ENCODE assay signal across 19 cellular contexts in genomic region chr15:85925649-85926237, GRCh38.
"Had no signal": no experiment of that assay in that cellular context is flagged by ENCODE, and none has a peak within 500 bp of the region (broad histone marks: within the 10 kb centered on the region; RNA-seq: fewer than 3 reads in every experiment).

No MANE protein-coding gene starts in this region.

- H3K4me1 ChIP-seq: esophagus muscularis mucosa, gastroesophageal sphincter, left lung, lower lobe of right lung, right atrium auricular region, sigmoid colon had no signal

- H3K4me2 ChIP-seq: neural progenitor cell had no signal

- H3K9ac ChIP-seq: neural progenitor cell had no signal

- H3K27me3 ChIP-seq: esophagus muscularis mucosa, left lung, neural progenitor cell, ovary, right atrium auricular region, sigmoid colon had no signal

- H3K27ac ChIP-seq: epithelial cell of prostate, esophagus muscularis mucosa, gastroesophageal sphincter, left lung, lower lobe of right lung, neural progenitor cell, ovary, right atrium auricular region, sigmoid colon, skin epidermis had no signal

- H3K4me3 ChIP-seq: esophagus muscularis mucosa, gastroesophageal sphincter, left lung, lower lobe of right lung, neural progenitor cell, ovary, right atrium auricular region, sigmoid colon, skin epidermis had no signal

- H3K36me3 ChIP-seq: esophagus muscularis mucosa, gastroesophageal sphincter, left lung, lower lobe of right lung, neural progenitor cell, ovary, right atrium auricular region, sigmoid colon had no signal

- H3K9me3 ChIP-seq: esophagus muscularis mucosa, gastroesophageal sphincter, left lung, lower lobe of right lung, ovary, right atrium auricular region, sigmoid colon had no signal

- DNase-seq: effector memory CD4-positive, alpha-beta T cell; glutamatergic neuron; islet precursor cell; left lung; lower lobe of right lung; midbrain; nucleus accumbens; ovary; sigmoid colon; stimulated activated CD4-positive, alpha-beta T cell treated with anti-CD3 and anti-CD28 coated beads, Interleukin-2, amount 100 ng/mL, for 24 hours; stimulated activated CD4-positive, alpha-beta T cell treated with anti-CD3 and anti-CD28 coated beads, Interleukin-4, amount 100 ng/mL, for 4 hours; stimulated activated naive CD4-positive, alpha-beta T cell; trophoblast cell had no signal
